ENCODE assay signal across 35 cellular contexts in the genomic region with DNA sequence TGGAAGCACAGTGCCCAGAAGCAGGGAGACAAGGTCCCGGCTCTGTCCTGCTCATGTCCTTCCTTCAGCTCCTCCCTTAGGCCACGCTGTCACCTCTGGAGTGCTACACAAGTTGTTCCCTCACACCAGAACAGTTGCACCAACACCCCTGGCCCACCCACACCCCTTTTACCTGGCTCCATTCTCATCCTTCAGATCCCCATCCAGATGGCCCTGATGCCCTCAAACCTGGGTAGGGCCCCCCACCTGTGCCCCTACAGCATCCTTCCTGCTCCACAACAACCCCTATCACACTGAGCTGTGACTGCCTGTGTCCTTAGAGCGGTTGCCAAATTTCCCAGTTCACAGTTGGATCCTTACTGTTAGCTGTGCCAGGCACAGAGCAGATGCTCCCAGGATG. TPM values are rescaled to one million over a fixed set of nuclear protein-coding genes. Genes with fewer than 3 reads are reported as not detected.
"Had no signal": no experiment of that assay in that cellular context is flagged by ENCODE, and none has a peak within 500 bp of the region (broad histone marks: within the 10 kb centered on the region; RNA-seq: fewer than 3 reads in every experiment).

No MANE protein-coding gene starts in this region.

- H3K4me3 Mint-ChIP-seq: activated B cell treated with CpG ODN at 0.5 μM for 24 hours; activated CD4-positive, alpha-beta memory T cell treated with anti-CD3 and anti-CD28 coated beads, Interleukin-2, amount 10 ng/mL, durations not matched to agents 7 days and 5 days; activated CD4-positive, alpha-beta T cell treated with anti-CD3 and anti-CD28 coated beads, Interleukin-2, amount 10 ng/mL, durations not matched to agents 7 days and 5 days; activated CD8-positive, alpha-beta T cell treated with anti-CD3 and anti-CD28 coated beads, Interleukin-2, amount 10 ng/mL, durations not matched to agents 7 days and 5 days; activated naive CD4-positive, alpha-beta T cell treated with anti-CD3 and anti-CD28 coated beads, Interleukin-2, amount 10 ng/mL, durations not matched to agents 7 days and 5 days; activated naive CD4-positive, alpha-beta T cell treated with anti-CD3 and anti-CD28 coated beads, Interleukin-2, amount 50 U/mL, for 24 hours; activated naive CD8-positive, alpha-beta T cell; activated naive CD8-positive, alpha-beta T cell treated with anti-CD3 and anti-CD28 coated beads, Interleukin-2, amount 10 ng/mL, durations not matched to agents 7 days and 5 days; activated naive CD8-positive, alpha-beta T cell treated with anti-CD3 and anti-CD28 coated beads, Interleukin-2, amount 50 U/mL, for 24 hours; activated T-cell treated with anti-CD3 and anti-CD28 coated beads, Interleukin-2, amount 50 U/mL, for 24 hours; brain; central memory CD8-positive, alpha-beta T cell; T-helper 1 cell treated with Interleukin-12 subunit alpha and Interleukin-12 subunit beta and Interleukin-4 antibody, amounts not matched to agents 30 μg/mL and 1 μg/mL, for 36 hours; T-helper 2 cell treated with Interferon-gamma antibody and Interleukin-4, amounts not matched to agents 5 μg/mL and 100 μg/mL, for 36 hours had no signal

- ATAC-seq: activated CD8-positive, alpha-beta T cell treated with anti-CD3 and anti-CD28 coated beads, Interleukin-2, amount 10 ng/mL, durations not matched to agents 7 days and 5 days; activated naive CD8-positive, alpha-beta T cell treated with anti-CD3 and anti-CD28 coated beads, Interleukin-2, amount 50 U/mL, for 24 hours had no signal

- DNase-seq: activated B cell treated with CpG ODN at 0.5 μM for 24 hours; activated CD4-positive, alpha-beta memory T cell treated with anti-CD3 and anti-CD28 coated beads, Interleukin-2, amount 10 ng/mL, durations not matched to agents 7 days and 5 days; activated CD4-positive, alpha-beta T cell treated with anti-CD3 and anti-CD28 coated beads for 4 hours; activated CD4-positive, alpha-beta T cell treated with anti-CD3 and anti-CD28 coated beads, Interleukin-2, amount 10 ng/mL, durations not matched to agents 7 days and 5 days; activated CD4-positive, alpha-beta T cell treated with anti-CD3 and anti-CD28 coated beads, Interleukin-2, amount 50 U/mL, for 48 hours; activated CD4-positive, CD25-positive, alpha-beta regulatory T cell treated with anti-CD3 and anti-CD28 coated beads, Interleukin-2, amount 50 U/mL, for 72 hours; activated CD8-positive, alpha-beta memory T cell treated with anti-CD3 and anti-CD28 coated beads for 24 hours; activated CD8-positive, alpha-beta memory T cell treated with anti-CD3 and anti-CD28 coated beads, Interleukin-2, amount 50 U/mL, for 4 hours; activated CD8-positive, alpha-beta T cell treated with anti-CD3 and anti-CD28 coated beads, Interleukin-2, amount 10 ng/mL, durations not matched to agents 7 days and 5 days; activated effector memory CD4-positive, alpha-beta T cell treated with Interleukin-2 at 50 U/mL for 16 hours; activated gamma-delta T cell; activated naive CD4-positive, alpha-beta T cell treated with anti-CD3 and anti-CD28 coated beads, Interleukin-2, amount 10 ng/mL, durations not matched to agents 7 days and 5 days; activated naive CD4-positive, alpha-beta T cell treated with Interleukin-2 at 50 U/mL for 16 hours; activated naive CD8-positive, alpha-beta T cell treated with anti-CD3 and anti-CD28 coated beads, Interleukin-2, amount 10 ng/mL, durations not matched to agents 7 days and 5 days; activated naive CD8-positive, alpha-beta T cell treated with anti-CD3 and anti-CD28 coated beads, Interleukin-2, amount 50 U/mL, for 24 hours; activated T-cell treated with anti-CD3 and anti-CD28 coated beads, Interleukin-2, amount 50 U/mL, for 24 hours; activated T-cell treated with anti-CD3 and anti-CD28 coated beads, Interleukin-2, amount 50 U/mL, for 48 hours; amygdala; anterior cingulate cortex; caudate nucleus; cerebellar nuclear complex; T-helper 1 cell; T-helper 2 cell; T-helper 9 cell had no signal

- H3K4me3 ChIP-seq: ascending aorta, cardiac muscle cell had no signal

- H3K4me1 Mint-ChIP-seq: activated B cell treated with CpG ODN at 0.5 μM for 24 hours; activated CD4-positive, alpha-beta memory T cell treated with anti-CD3 and anti-CD28 coated beads, Interleukin-2, amount 10 ng/mL, durations not matched to agents 7 days and 5 days; activated CD4-positive, alpha-beta T cell treated with anti-CD3 and anti-CD28 coated beads, Interleukin-2, amount 10 ng/mL, durations not matched to agents 7 days and 5 days; activated naive CD4-positive, alpha-beta T cell treated with anti-CD3 and anti-CD28 coated beads, Interleukin-2, amount 10 ng/mL, durations not matched to agents 7 days and 5 days; activated naive CD4-positive, alpha-beta T cell treated with anti-CD3 and anti-CD28 coated beads, Interleukin-2, amount 50 U/mL, for 24 hours; activated naive CD8-positive, alpha-beta T cell treated with anti-CD3 and anti-CD28 coated beads, Interleukin-2, amount 10 ng/mL, durations not matched to agents 7 days and 5 days; activated naive CD8-positive, alpha-beta T cell treated with anti-CD3 and anti-CD28 coated beads, Interleukin-2, amount 50 U/mL, for 24 hours; brain; central memory CD8-positive, alpha-beta T cell had no signal

- H3K27ac ChIP-seq: ascending aorta, cardiac muscle cell, VCaP had no signal

- H3K9me3 Mint-ChIP-seq: activated CD4-positive, alpha-beta memory T cell treated with anti-CD3 and anti-CD28 coated beads, Interleukin-2, amount 10 ng/mL, durations not matched to agents 7 days and 5 days; activated CD4-positive, alpha-beta T cell treated with anti-CD3 and anti-CD28 coated beads, Interleukin-2, amount 10 ng/mL, durations not matched to agents 7 days and 5 days; activated naive CD4-positive, alpha-beta T cell treated with anti-CD3 and anti-CD28 coated beads, Interleukin-2, amount 10 ng/mL, durations not matched to agents 7 days and 5 days; activated naive CD8-positive, alpha-beta T cell treated with anti-CD3 and anti-CD28 coated beads, Interleukin-2, amount 10 ng/mL, durations not matched to agents 7 days and 5 days; activated T-cell treated with anti-CD3 and anti-CD28 coated beads, Interleukin-2, amount 50 U/mL, for 24 hours; activated T-helper 2 cell treated with anti-CD3 and anti-CD28 coated beads, Interferon-gamma antibody, Interleukin-2, Interleukin-4, amounts not matched to agents 10 μg/mL and 5 μg/mL and 100 μg/mL, durations not matched to agents 14 hours and 24 hours and 36 hours; central memory CD8-positive, alpha-beta T cell; T-helper 1 cell treated with Interleukin-12 subunit alpha and Interleukin-12 subunit beta and Interleukin-4 antibody, amounts not matched to agents 30 μg/mL and 1 μg/mL, for 36 hours; T-helper 2 cell treated with Interferon-gamma antibody and Interleukin-4, amounts not matched to agents 5 μg/mL and 100 μg/mL, for 36 hours had no signal

- H3K4me1 ChIP-seq: ascending aorta had no signal

- H3K27me3 ChIP-seq: ascending aorta, cardiac muscle cell had no signal

- H3K27ac Mint-ChIP-seq: activated B cell treated with CpG ODN at 0.5 μM for 24 hours; activated CD4-positive, alpha-beta memory T cell treated with anti-CD3 and anti-CD28 coated beads, Interleukin-2, amount 10 ng/mL, durations not matched to agents 7 days and 5 days; activated CD4-positive, alpha-beta T cell treated with anti-CD3 and anti-CD28 coated beads, Interleukin-2, amount 10 ng/mL, durations not matched to agents 7 days and 5 days; activated CD8-positive, alpha-beta T cell treated with anti-CD3 and anti-CD28 coated beads, Interleukin-2, amount 10 ng/mL, durations not matched to agents 7 days and 5 days; activated naive CD4-positive, alpha-beta T cell treated with anti-CD3 and anti-CD28 coated beads, Interleukin-2, amount 10 ng/mL, durations not matched to agents 7 days and 5 days; activated naive CD4-positive, alpha-beta T cell treated with anti-CD3 and anti-CD28 coated beads, Interleukin-2, amount 50 U/mL, for 24 hours; activated naive CD8-positive, alpha-beta T cell; activated naive CD8-positive, alpha-beta T cell treated with anti-CD3 and anti-CD28 coated beads, Interleukin-2, amount 10 ng/mL, durations not matched to agents 7 days and 5 days; activated naive CD8-positive, alpha-beta T cell treated with anti-CD3 and anti-CD28 coated beads, Interleukin-2, amount 50 U/mL, for 24 hours; activated T-cell treated with anti-CD3 and anti-CD28 coated beads, Interleukin-2, amount 50 U/mL, for 24 hours; activated T-helper 2 cell treated with anti-CD3 and anti-CD28 coated beads, Interferon-gamma antibody, Interleukin-2, Interleukin-4, amounts not matched to agents 10 μg/mL and 5 μg/mL and 100 μg/mL, durations not matched to agents 14 hours and 24 hours and 36 hours; T-helper 1 cell treated with Interleukin-12 subunit alpha and Interleukin-12 subunit beta and Interleukin-4 antibody, amounts not matched to agents 30 μg/mL and 1 μg/mL, for 36 hours; T-helper 2 cell treated with Interferon-gamma antibody and Interleukin-4, amounts not matched to agents 5 μg/mL and 100 μg/mL, for 36 hours had no signal

- H3K27me3 Mint-ChIP-seq: activated B cell treated with CpG ODN at 0.5 μM for 24 hours; activated CD4-positive, alpha-beta memory T cell treated with anti-CD3 and anti-CD28 coated beads, Interleukin-2, amount 10 ng/mL, durations not matched to agents 7 days and 5 days; activated CD4-positive, alpha-beta T cell treated with anti-CD3 and anti-CD28 coated beads, Interleukin-2, amount 10 ng/mL, durations not matched to agents 7 days and 5 days; activated naive CD4-positive, alpha-beta T cell treated with anti-CD3 and anti-CD28 coated beads, Interleukin-2, amount 10 ng/mL, durations not matched to agents 7 days and 5 days; activated naive CD4-positive, alpha-beta T cell treated with anti-CD3 and anti-CD28 coated beads, Interleukin-2, amount 50 U/mL, for 24 hours; activated naive CD8-positive, alpha-beta T cell; activated naive CD8-positive, alpha-beta T cell treated with anti-CD3 and anti-CD28 coated beads, Interleukin-2, amount 10 ng/mL, durations not matched to agents 7 days and 5 days; activated naive CD8-positive, alpha-beta T cell treated with anti-CD3 and anti-CD28 coated beads, Interleukin-2, amount 50 U/mL, for 24 hours; activated T-cell treated with anti-CD3 and anti-CD28 coated beads, Interleukin-2, amount 50 U/mL, for 24 hours; brain; central memory CD8-positive, alpha-beta T cell had no signal

- H3K36me3 Mint-ChIP-seq: activated naive CD4-positive, alpha-beta T cell treated with anti-CD3 and anti-CD28 coated beads, Interleukin-2, amount 10 ng/mL, durations not matched to agents 7 days and 5 days had no signal

RNA-seq across cellular contexts. Expression of a gene that starts 58.5 kb away (rescaled TPM):
- total RNA-seq: activated B cell treated with CpG ODN at 0.5 μM for 24 hours; activated CD4-positive, alpha-beta memory T cell treated with anti-CD3 and anti-CD28 coated beads, Interleukin-2, amount 10 ng/mL, durations not matched to agents 7 days and 5 days; activated CD4-positive, alpha-beta T cell treated with anti-CD3 and anti-CD28 coated beads, Interleukin-2, amount 10 ng/mL, durations not matched to agents 7 days and 5 days; activated CD8-positive, alpha-beta T cell treated with anti-CD3 and anti-CD28 coated beads, Interleukin-2, amount 10 ng/mL, durations not matched to agents 7 days and 5 days; activated naive CD8-positive, alpha-beta T cell treated with anti-CD3 and anti-CD28 coated beads, Interleukin-2, amount 10 ng/mL, durations not matched to agents 7 days and 5 days; activated T-helper 2 cell treated with anti-CD3 and anti-CD28 coated beads, Interferon-gamma antibody, Interleukin-2, Interleukin-4, amounts not matched to agents 10 μg/mL and 5 μg/mL and 100 μg/mL, durations not matched to agents 14 hours and 24 hours and 36 hours; ascending aorta; bronchial epithelial cell had no signal
